ENCODE assay signal across 19 cellular contexts in the genomic region with DNA sequence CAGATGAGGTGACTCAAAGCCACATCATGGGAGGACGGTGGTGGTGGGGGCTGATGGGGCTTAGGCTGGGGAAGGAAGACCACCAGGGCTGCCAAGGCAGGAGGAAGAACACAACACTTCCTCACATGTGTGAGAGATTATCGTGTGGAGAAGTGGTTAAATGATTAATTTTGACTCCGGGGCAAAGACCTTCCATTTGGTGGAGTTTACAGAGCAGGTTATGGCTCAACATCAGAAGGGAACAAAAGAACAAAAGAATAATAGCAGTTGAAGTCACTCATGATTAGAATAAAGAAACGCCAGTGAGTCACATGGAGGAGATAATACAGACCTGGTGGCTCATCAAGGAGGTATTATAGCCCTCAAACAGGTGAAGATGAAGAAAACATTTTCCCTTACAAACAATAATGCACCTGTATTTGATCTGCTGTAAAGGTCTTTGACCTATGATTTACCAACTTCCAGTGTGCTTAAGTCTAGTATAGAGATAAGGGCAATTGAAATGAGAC.
DNase-seq lines count a peak whose midpoint lies in the region; ATAC-seq, FAIRE-seq and TF ChIP-seq lines count a peak whose summit lies in the region.
"Had no signal": no experiment of that assay in that cellular context is flagged by ENCODE, and none has a peak within 500 bp of the region (broad histone marks: within the 10 kb centered on the region; RNA-seq: fewer than 3 reads in every experiment).

No MANE protein-coding gene starts in this region.

- H3K79me2 ChIP-seq in HepG2 (ENCODE audit: insufficient read depth, low read length), result no peaks in the 10 kb centered on the region

- no peak for TF ChIP-seq POLR2A in HepG2 (IDR thresholded peaks at IDR 0.05; ENCODE audit: insufficient read depth in 1 of 2, low read depth in 2 of 2, low read length in 2 of 2)

- H3K9ac ChIP-seq in HepG2 (ENCODE audit: insufficient read depth, low read depth, low read length), result peak overlapping the region; percentile 40; the same call in 1 of the 2 replicates

- H2AFZ ChIP-seq in HepG2 (ENCODE audit: low read length), result peak overlapping the region; percentile 66

- H3K4me1 ChIP-seq in RWPE2 (ENCODE audit: insufficient read depth, poor library complexity, severe bottlenecking) (peaks cover 17% of the 10 kb centered on the region), HepG2 (ENCODE audit: insufficient read depth, low read length) (peaks cover 92% of the 10 kb centered on the region), left ventricle myocardium inferior (no peaks in the 10 kb centered on the region)
- H3K4me1 ChIP-seq: lower lobe of right lung had no signal

- peak; percentile 33 for FAIRE-seq in HTR-8/SVneo (lab: Jason Lieb, UNC)
- peak; percentile 63 for FAIRE-seq in HepG2 (lab: Jason Lieb, UNC)
- FAIRE-seq: A204.1, GM18507 had no signal

- 0 out of 4 replicates have a peak, but pooled peaks of 1 of the 2 experiments have one; percentile 48 for TF ChIP-seq EP300 in HepG2 (IDR thresholded peaks at IDR 0.05; ENCODE audit: low read depth in 2 of 2, low read length in 2 of 2)
- no peak for TF ChIP-seq EP300 in HepG2 (CRISPR knock-in tag; IDR thresholded peaks at IDR 0.05; ENCODE audit: borderline replicate concordance)

- POLR2A ChIA-PET in HepG2 (lab: Yijun Ruan, JAX), result interaction anchor here (1.2 to 2.0 kb wide), 2 partner anchors 8 to 15 kb away, joined by 7 to 8 read pairs; no protein-coding TSS in a partner anchor

- no peak for TF ChIP-seq RAD21 in HepG2 (CRISPR knock-in tag; IDR thresholded peaks at IDR 0.05)

- H3K27me3 ChIP-seq in RWPE2 (ENCODE audit: insufficient read depth, poor library complexity, severe bottlenecking) (no peaks in the 10 kb centered on the region), HepG2 (ENCODE audit: control insufficient read depth in 1 of 2, insufficient read depth in 2 of 2, low read length in 2 of 2) (no peaks in the 10 kb centered on the region), left ventricle myocardium inferior (ENCODE audit: low read depth) (no peaks in the 10 kb centered on the region)

- intact Hi-C loops in HepG2 (cut with micrococcal nuclease; ENCODE audit: unreplicated experiment), result loop anchor here (2.0 kb wide), 1 partner anchor 15 kb away; no protein-coding TSS in a partner anchor
- intact Hi-C loops in left ventricle myocardium inferior (cut with micrococcal nuclease), result no loop called here

- in situ Hi-C loops in HepG2 (cut with HindIII; ENCODE audit: extremely low pct_ligation_motif_present, low pct_unique_long_range_greater_than_20kb), result no loop called here

- peak; percentile 74 for ATAC-seq in RWPE2 (ENCODE audit: low read depth)
- ATAC-seq in HepG2, result peak; percentile 86
- ATAC-seq in HG02759 (IDR thresholded peaks at IDR 0.05; ENCODE audit: unreplicated experiment), result no peak
- no peak for ATAC-seq in HG02981 (IDR thresholded peaks at IDR 0.05; ENCODE audit: unreplicated experiment)
- ATAC-seq: lower lobe of right lung had no signal

- H3K27ac ChIP-seq in RWPE2 (ENCODE audit: poor library complexity, severe bottlenecking) (peak overlapping the region; percentile 42), HepG2 (ENCODE audit: extremely low read length, insufficient read depth, low read length) (peak overlapping the region; percentile 64), left ventricle myocardium inferior (replicated peaks) (no peak overlapping the region)
- H3K27ac ChIP-seq: coronary artery, lower lobe of right lung, WERI-Rb-1 had no signal

- no peak overlapping the region for H3K4me3 ChIP-seq in RWPE2 (ENCODE audit: severe bottlenecking)
- no peak overlapping the region for H3K4me3 ChIP-seq in HepG2 (replicated peaks in 1 of 3; ENCODE audit: insufficient read depth in 1 of 3, low read depth in 2 of 3, low read length in 3 of 3)
- H3K4me3 ChIP-seq in left ventricle myocardium inferior, result no peak overlapping the region
- H3K4me3 ChIP-seq: coronary artery, lower lobe of right lung had no signal

- H4K20me1 ChIP-seq in HepG2 (ENCODE audit: insufficient read depth, low read length), result no peaks in the 10 kb centered on the region

- no peaks in the 10 kb centered on the region for H3K36me3 ChIP-seq in RWPE2 (ENCODE audit: low read depth)
- H3K36me3 ChIP-seq in HepG2 (replicated peaks in 1 of 2; ENCODE audit: control insufficient read depth in 1 of 2, insufficient read depth in 2 of 2, low read length in 2 of 2), result no peaks in the 10 kb centered on the region
- H3K36me3 ChIP-seq in left ventricle myocardium inferior, result no peaks in the 10 kb centered on the region
- H3K36me3 ChIP-seq: lower lobe of right lung, WERI-Rb-1 had no signal

- H3K9me3 ChIP-seq in RWPE2 (ENCODE audit: severe bottlenecking), result no peaks in the 10 kb centered on the region
- H3K9me3 ChIP-seq in HepG2 (ENCODE audit: low read length), result 0 out of 2 replicates have a peak, but pooled peaks cover 5% of the 10 kb centered on the region
- H3K9me3 ChIP-seq in left ventricle myocardium inferior (replicated peaks), result peaks cover 6% of the 10 kb centered on the region
- H3K9me3 ChIP-seq: lower lobe of right lung had no signal

- DNase-seq in A172 (ENCODE audit: low spot score) (peak; percentile 45), HTR-8/SVneo (ENCODE audit: insufficient read length, low spot score) (no peak), RWPE2 (ENCODE audit: low spot score) (no peak), HepG2 (ENCODE audit: low spot score) (peak; percentile 87), left ventricle myocardium inferior (no peak), NCI-H128 (lab: John Stamatoyannopoulos, UW; ENCODE audit: unreplicated experiment) (no peak)
- DNase-seq: activated CD4-positive, alpha-beta T cell treated with anti-CD3 and anti-CD28 coated beads, Interleukin-2, amount 50 U/mL, for 1 hour; activated naive CD8-positive, alpha-beta T cell treated with anti-CD3 and anti-CD28 coated beads, Interleukin-2, amount 10 ng/mL, durations not matched to agents 7 days and 5 days; lower lobe of right lung; NCI-H1092; nucleus accumbens; retina; stimulated activated CD4-positive, alpha-beta T cell treated with anti-CD3 and anti-CD28 coated beads, Interleukin-12 subunit alpha, Interleukin-12 subunit beta, amount 100 ng/mL, for 4 hours; WERI-Rb-1 had no signal

- H3K4me2 ChIP-seq in HepG2 (ENCODE audit: low read depth, low read length), result peak overlapping the region; percentile 56

- BruUV-seq in HepG2 (replicated peaks; lab: Mats Ljungman, UMichigan), result no TSS peak

- CTCF ChIA-PET in HepG2 (lab: Yijun Ruan, JAX; ENCODE audit: low intra/inter-chr PET ratio, low total read pairs), result no interaction called here

- TF ChIP-seq CTCF in RWPE2 (IDR thresholded peaks at IDR 0.05; ENCODE audit: poor library complexity, severe bottlenecking), result no peak
- no peak for TF ChIP-seq CTCF in HepG2 (CRISPR knock-in tag; IDR thresholded peaks at IDR 0.05)
- no peak for TF ChIP-seq CTCF in left ventricle myocardium inferior (IDR thresholded peaks at IDR 0.05; ENCODE audit: borderline replicate concordance)

- 5% methylated on average over 4 of the region's 4 CpGs for WGBS in HepG2 (ENCODE audit: low lambda C conversion rate)

TF ChIP-seq in HepG2, 621 proteins besides CTCF, POLR2A, EP300 and RAD21 (continues in another document):
- TF ChIP-seq GPN1 (CRISPR knock-in tag; IDR thresholded peaks at IDR 0.05; ENCODE audit: borderline replicate concordance) (no peak), DNMT1 (CRISPR knock-in tag; IDR thresholded peaks at IDR 0.05) (no peak), RORA (CRISPR knock-in tag; IDR thresholded peaks at IDR 0.05) (no peak), SATB2 (CRISPR knock-in tag; IDR thresholded peaks at IDR 0.05) (no peak), PHF21A (CRISPR knock-in tag; IDR thresholded peaks at IDR 0.05) (no peak)
- TF ChIP-seq, protein P1, sequence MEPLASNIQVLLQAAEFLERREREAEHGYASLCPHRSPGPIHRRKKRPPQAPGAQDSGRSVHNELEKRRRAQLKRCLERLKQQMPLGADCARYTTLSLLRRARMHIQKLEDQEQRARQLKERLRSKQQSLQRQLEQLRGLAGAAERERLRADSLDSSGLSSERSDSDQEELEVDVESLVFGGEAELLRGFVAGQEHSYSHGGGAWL (CRISPR knock-in tag; IDR thresholded peaks at IDR 0.05), result no peak
- TF ChIP-seq, protein P2, sequence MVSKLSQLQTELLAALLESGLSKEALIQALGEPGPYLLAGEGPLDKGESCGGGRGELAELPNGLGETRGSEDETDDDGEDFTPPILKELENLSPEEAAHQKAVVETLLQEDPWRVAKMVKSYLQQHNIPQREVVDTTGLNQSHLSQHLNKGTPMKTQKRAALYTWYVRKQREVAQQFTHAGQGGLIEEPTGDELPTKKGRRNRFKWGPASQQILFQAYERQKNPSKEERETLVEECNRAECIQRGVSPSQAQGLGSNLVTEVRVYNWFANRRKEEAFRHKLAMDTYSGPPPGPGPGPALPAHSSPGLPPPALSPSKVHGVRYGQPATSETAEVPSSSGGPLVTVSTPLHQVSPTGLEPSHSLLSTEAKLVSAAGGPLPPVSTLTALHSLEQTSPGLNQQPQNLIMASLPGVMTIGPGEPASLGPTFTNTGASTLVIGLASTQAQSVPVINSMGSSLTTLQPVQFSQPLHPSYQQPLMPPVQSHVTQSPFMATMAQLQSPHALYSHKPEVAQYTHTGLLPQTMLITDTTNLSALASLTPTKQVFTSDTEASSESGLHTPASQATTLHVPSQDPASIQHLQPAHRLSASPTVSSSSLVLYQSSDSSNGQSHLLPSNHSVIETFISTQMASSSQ (IDR thresholded peaks at IDR 0.05; ENCODE audit: low read depth), result peak; percentile 51; the same call in 1 of the 2 replicates
- TF ChIP-seq, protein P2 (CRISPR knock-in tag; IDR thresholded peaks at IDR 0.05; ENCODE audit: borderline replicate concordance), result 0 out of 2 replicates have a peak, but pooled peaks have one; percentile 47

Comparison
In these comparisons a context has a peak if more than half of its experiments do, and no peak if none do; other contexts are left out.
1. DNase-seq: peak in A172 (single experiment) and HepG2 (single experiment); none in HTR-8/SVneo (single experiment), RWPE2 (single experiment), left ventricle myocardium inferior (single experiment) and NCI-H128 (single experiment).
2. ATAC-seq: peak in RWPE2 (single experiment) and HepG2 (single experiment); none in HG02759 (single experiment) and HG02981 (single experiment).